In the genomic region with DNA sequence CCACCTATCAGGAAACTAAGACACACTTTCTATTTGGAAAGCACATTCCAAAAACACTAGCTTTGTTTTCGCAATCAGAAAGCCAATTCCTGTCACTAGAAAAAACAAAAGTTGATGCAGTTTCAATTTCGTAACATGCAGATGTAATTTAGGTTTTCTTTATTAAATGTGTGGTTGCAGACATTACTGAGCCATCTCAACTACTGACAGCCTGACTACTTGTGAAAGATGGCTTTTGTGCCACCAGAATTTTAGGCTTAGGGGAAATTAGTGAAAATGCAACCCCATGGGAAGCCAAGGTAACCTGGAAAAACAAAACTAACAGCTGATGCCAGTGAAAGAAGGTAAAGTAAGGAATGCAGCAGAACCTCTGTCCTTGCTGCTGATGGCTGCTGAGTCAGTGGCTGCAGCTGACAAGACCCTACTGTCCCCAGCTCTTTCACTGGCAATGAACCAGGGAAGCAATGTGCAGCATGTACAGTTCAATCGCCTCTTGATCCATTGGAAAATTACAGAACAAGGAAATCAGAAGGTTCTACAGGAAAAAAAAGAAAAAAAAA, we compare ENCODE assay signal across 10 cellular contexts. TPM values are rescaled to one million over a fixed set of nuclear protein-coding genes. Genes with fewer than 3 reads are reported as not detected.
A peak's percentile ranks its signal among the peaks of the same experiment; 100 is the strongest.
DNase-seq lines count a peak whose midpoint lies in the region; FAIRE-seq and TF ChIP-seq lines count a peak whose summit lies in the region.
"Had no signal": no experiment of that assay in that cellular context is flagged by ENCODE, and none has a peak within 500 bp of the region (broad histone marks: within the 10 kb centered on the region; RNA-seq: fewer than 3 reads in every experiment).

No MANE protein-coding gene starts in this region.

- FAIRE-seq in HTR-8/SVneo (lab: Jason Lieb, UNC), result peak; percentile 60

- DNase-seq in HTR-8/SVneo (ENCODE audit: insufficient read length, low spot score) (no peak), globus pallidus (ENCODE audit: low spot score) (peak; percentile 87), smooth muscle cell (lab: John Stamatoyannopoulos, UW; ENCODE audit: unreplicated experiment) (no peak), DMS79 (lab: John Stamatoyannopoulos, UW) (no peak), NCI-H1048 (lab: John Stamatoyannopoulos, UW) (no peak), SKM-1 (lab: John Stamatoyannopoulos, UW; ENCODE audit: unreplicated experiment) (no peak), occipital lobe (lab: John Stamatoyannopoulos, UW) (no peak)
- DNase-seq: activated B cell treated with CpG ODN at 0.5 μM for 24 hours; activated naive CD8-positive, alpha-beta T cell treated with anti-CD3 and anti-CD28 coated beads, Interleukin-2, amount 50 U/mL, for 24 hours had no signal

- H3K4me1 ChIP-seq in smooth muscle cell (ENCODE audit: low read depth), result peaks cover 31% of the 10 kb centered on the region

- H3K4me2 ChIP-seq in smooth muscle cell, result peak overlapping the region; percentile 79

- H3K27me3 ChIP-seq in smooth muscle cell (ENCODE audit: low read depth), result no peaks in the 10 kb centered on the region

- H3K79me2 ChIP-seq in smooth muscle cell (ENCODE audit: low read depth), result peaks cover 20% of the 10 kb centered on the region

- H3K27ac ChIP-seq in smooth muscle cell (ENCODE audit: low read depth), result peak overlapping the region; percentile 99

- H3K36me3 ChIP-seq in smooth muscle cell (ENCODE audit: low read depth), result no peaks in the 10 kb centered on the region

- peaks cover 20% of the 10 kb centered on the region for H3F3A ChIP-seq in smooth muscle cell (ENCODE audit: low read depth)

- TF ChIP-seq CTCF in WI38 (IDR thresholded peaks at IDR 0.05; ENCODE audit: low read depth, low read length) (no peak), smooth muscle cell (IDR thresholded peaks at IDR 0.05; ENCODE audit: borderline replicate concordance, insufficient read depth, poor library complexity, severe bottlenecking) (no peak)

- H4K20me1 ChIP-seq in smooth muscle cell (ENCODE audit: low read depth), result no peaks in the 10 kb centered on the region

- H3K9me3 ChIP-seq in smooth muscle cell (replicated peaks; ENCODE audit: low read depth), result no peaks in the 10 kb centered on the region

- H3K9ac ChIP-seq in smooth muscle cell (ENCODE audit: low read depth), result peak overlapping the region; percentile 47

- H2AFZ ChIP-seq in smooth muscle cell (ENCODE audit: low read depth), result no peak overlapping the region

- 74% methylated on average over 3 of the region's 3 CpGs for WGBS in smooth muscle cell (ENCODE audit: low lambda C conversion rate)

- H3K4me3 ChIP-seq in WI38 (ENCODE audit: low read depth, low read length) (peak overlapping the region; percentile 17; the same call in 1 of the 2 replicates), smooth muscle cell (no peak overlapping the region)

RNA-seq across cellular contexts. Expression of gene FEZ2, which starts 34.9 kb away (rescaled TPM):
- total RNA-seq in smooth muscle cell, result 69.0 and 70.9 TPM in 2 replicates
- polyA plus RNA-seq in smooth muscle cell, result 17.7 and 23.2 TPM in 2 replicates
- 54.3 TPM for total RNA-seq in occipital lobe
